Comparison of ENCODE assay signal across 18 cellular contexts in the genomic region with DNA sequence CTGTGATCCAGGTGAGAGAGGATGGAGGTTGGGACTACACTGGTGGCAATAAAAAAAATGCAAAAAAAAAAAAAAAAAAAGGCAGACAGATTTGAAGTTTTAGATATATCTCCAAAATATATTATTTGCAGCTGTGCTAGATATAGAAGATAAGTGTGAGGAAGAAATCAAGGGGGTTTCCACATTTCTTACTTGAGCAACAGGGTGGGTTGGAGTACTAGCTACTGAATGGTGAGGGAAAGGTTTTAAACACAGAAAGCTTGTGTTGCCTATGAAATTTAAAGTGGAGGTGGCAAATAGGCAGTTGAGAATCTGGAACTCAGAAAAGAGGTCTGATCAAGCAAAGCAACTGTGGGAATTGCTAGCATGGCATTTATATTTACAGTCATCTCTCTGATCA.
DNase-seq lines count a peak whose midpoint lies in the region; ATAC-seq and TF ChIP-seq lines count a peak whose summit lies in the region.
"Had no signal": no experiment of that assay in that cellular context is flagged by ENCODE, and none has a peak within 500 bp of the region (broad histone marks: within the 10 kb centered on the region; RNA-seq: fewer than 3 reads in every experiment).

No MANE protein-coding gene starts in this region.

- H3K4me1 Mint-ChIP-seq in stimulated activated effector memory CD8-positive, alpha-beta T cell treated with anti-CD3 and anti-CD28 coated beads, Interleukin-12 subunit alpha, Interleukin-12 subunit beta, amount 100 ng/mL, for 72 hours = peaks cover 10% of the 10 kb centered on the region
- H3K4me1 Mint-ChIP-seq in activated naive CD8-positive, alpha-beta T cell treated with anti-CD3 and anti-CD28 coated beads, Interleukin-2, amount 50 U/mL, for 24 hours = peaks cover 12% of the 10 kb centered on the region

- peak overlapping the region; percentile 95 for H3K4me2 ChIP-seq in KMS-11
- H3K4me2 ChIP-seq: PC-9 had no signal

- peak overlapping the region; percentile 58 for H3K27ac ChIP-seq in KMS-11
- H3K27ac ChIP-seq: HL-60, PC-9, SJSA1 had no signal

- TF ChIP-seq CTCF in KMS-11 (conservative IDR thresholded peaks at IDR 0.05; ENCODE audit: low read depth, low read length) = no peak

- no peak for DNase-seq in stimulated activated effector memory CD8-positive, alpha-beta T cell treated with anti-CD3 and anti-CD28 coated beads, Interleukin-12 subunit alpha, Interleukin-12 subunit beta, amount 100 ng/mL, for 72 hours (ENCODE audit: low spot score in 2 of 2)
- no peak for DNase-seq in OCI-M2 (lab: John Stamatoyannopoulos, UW; ENCODE audit: unreplicated experiment)
- DNase-seq in activated naive CD8-positive, alpha-beta T cell treated with anti-CD3 and anti-CD28 coated beads, Interleukin-2, amount 50 U/mL, for 24 hours = no peak
- DNase-seq: BE2C, GDM1, H7, NCI-H1417, NCI-H1930, NCI-H2171, NCI-H446, PC-9 had no signal

- H3K36me3 ChIP-seq in KMS-11 (ENCODE audit: insufficient read depth) = no peaks in the 10 kb centered on the region
- H3K36me3 ChIP-seq: BE2C had no signal

- no peak overlapping the region for H3K27ac Mint-ChIP-seq in stimulated activated effector memory CD8-positive, alpha-beta T cell treated with anti-CD3 and anti-CD28 coated beads, Interleukin-12 subunit alpha, Interleukin-12 subunit beta, amount 100 ng/mL, for 72 hours
- H3K27ac Mint-ChIP-seq in activated naive CD8-positive, alpha-beta T cell treated with anti-CD3 and anti-CD28 coated beads, Interleukin-2, amount 50 U/mL, for 24 hours = no peak overlapping the region
- H3K27ac Mint-ChIP-seq: IgD-negative memory B cell had no signal

- no peaks in the 10 kb centered on the region for H3K27me3 Mint-ChIP-seq in activated naive CD8-positive, alpha-beta T cell treated with anti-CD3 and anti-CD28 coated beads, Interleukin-2, amount 50 U/mL, for 24 hours
- H3K27me3 Mint-ChIP-seq: IgD-negative memory B cell had no signal

- H3K27me3 ChIP-seq in KMS-11 (ENCODE audit: insufficient read depth, low read depth) = no peaks in the 10 kb centered on the region
- H3K27me3 ChIP-seq: BE2C, SJSA1 had no signal

- no peaks in the 10 kb centered on the region for H4K20me1 ChIP-seq in KMS-11 (ENCODE audit: insufficient read depth)

- H3K9ac ChIP-seq in KMS-11 = peak overlapping the region; percentile 24; the same call in 1 of the 2 replicates

- peaks cover 25% of the 10 kb centered on the region for H3K36me3 Mint-ChIP-seq in stimulated activated effector memory CD8-positive, alpha-beta T cell treated with anti-CD3 and anti-CD28 coated beads, Interleukin-12 subunit alpha, Interleukin-12 subunit beta, amount 100 ng/mL, for 72 hours
- peaks cover 28% of the 10 kb centered on the region for H3K36me3 Mint-ChIP-seq in activated naive CD8-positive, alpha-beta T cell treated with anti-CD3 and anti-CD28 coated beads, Interleukin-2, amount 50 U/mL, for 24 hours (ENCODE audit: low read depth)

- H3K4me1 ChIP-seq in KMS-11 (ENCODE audit: low read depth, poor library complexity, severe bottlenecking) = peaks cover 45% of the 10 kb centered on the region
- H3K4me1 ChIP-seq: SJSA1 had no signal

- no peak overlapping the region for H3K4me3 Mint-ChIP-seq in stimulated activated effector memory CD8-positive, alpha-beta T cell treated with anti-CD3 and anti-CD28 coated beads, Interleukin-12 subunit alpha, Interleukin-12 subunit beta, amount 100 ng/mL, for 72 hours
- H3K4me3 Mint-ChIP-seq in activated naive CD8-positive, alpha-beta T cell treated with anti-CD3 and anti-CD28 coated beads, Interleukin-2, amount 50 U/mL, for 24 hours = no peak overlapping the region
- H3K4me3 Mint-ChIP-seq: IgD-negative memory B cell had no signal

- H3K9me3 Mint-ChIP-seq in stimulated activated effector memory CD8-positive, alpha-beta T cell treated with anti-CD3 and anti-CD28 coated beads, Interleukin-12 subunit alpha, Interleukin-12 subunit beta, amount 100 ng/mL, for 72 hours = no peaks in the 10 kb centered on the region
- H3K9me3 Mint-ChIP-seq in activated naive CD8-positive, alpha-beta T cell treated with anti-CD3 and anti-CD28 coated beads, Interleukin-2, amount 50 U/mL, for 24 hours = no peaks in the 10 kb centered on the region
- H3K9me3 Mint-ChIP-seq: IgD-negative memory B cell had no signal

- no peaks in the 10 kb centered on the region for H3K79me2 ChIP-seq in KMS-11 (ENCODE audit: insufficient read depth, low read depth)

- peak; percentile 9 for ATAC-seq in GM19043 (IDR thresholded peaks at IDR 0.05; ENCODE audit: low read depth, unreplicated experiment)
- ATAC-seq in stimulated activated effector memory CD8-positive, alpha-beta T cell treated with anti-CD3 and anti-CD28 coated beads, Interleukin-12 subunit alpha, Interleukin-12 subunit beta, amount 100 ng/mL, for 72 hours = peak; percentile 6
- ATAC-seq in HG02610 (IDR thresholded peaks at IDR 0.05; ENCODE audit: unreplicated experiment) = no peak
- no peak for ATAC-seq in activated naive CD8-positive, alpha-beta T cell treated with anti-CD3 and anti-CD28 coated beads, Interleukin-2, amount 50 U/mL, for 24 hours

- peak overlapping the region; percentile 69 for H3K4me3 ChIP-seq in GM08714 (ENCODE audit: low read length)
- no peak overlapping the region for H3K4me3 ChIP-seq in KMS-11 (IDR thresholded peaks at IDR 0.05; ENCODE audit: insufficient read depth, low read depth, low read length)
- H3K4me3 ChIP-seq: PC-9, SJSA1 had no signal

- H2AFZ ChIP-seq in KMS-11 (ENCODE audit: low read depth) = no peak overlapping the region
- H2AFZ ChIP-seq: PC-9 had no signal

Comparison
In these comparisons a context has a peak if more than half of its experiments do, and no peak if none do; other contexts are left out.
1. ATAC-seq: peak in GM19043 (single experiment) and stimulated activated effector memory CD8-positive, alpha-beta T cell treated with anti-CD3 and anti-CD28 coated beads, Interleukin-12 subunit alpha, Interleukin-12 subunit beta, amount 100 ng/mL, for 72 hours (single experiment); none in HG02610 (single experiment) and activated naive CD8-positive, alpha-beta T cell treated with anti-CD3 and anti-CD28 coated beads, Interleukin-2, amount 50 U/mL, for 24 hours (single experiment).